11 cellular contexts compared by ENCODE assay signal in the genomic region with DNA sequence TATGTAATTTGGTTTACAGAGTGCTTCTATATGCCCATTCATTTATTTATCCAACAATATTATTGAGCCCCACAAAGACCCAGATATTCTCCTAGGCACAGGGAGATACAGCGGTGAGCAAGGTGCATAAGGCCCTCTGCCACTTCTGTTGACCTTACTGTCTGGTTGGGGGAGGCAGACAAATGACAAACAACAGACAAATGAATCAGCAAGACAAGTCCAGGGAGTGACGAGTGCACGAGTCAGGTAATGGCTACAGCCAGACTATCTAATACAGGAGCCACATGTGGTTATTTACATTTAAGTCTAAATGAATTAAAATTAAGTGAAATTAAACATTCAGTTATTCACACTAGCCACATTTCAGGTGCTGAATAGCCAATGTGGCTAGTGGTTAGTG. TPM values are rescaled to one million over a fixed set of nuclear protein-coding genes. Genes with fewer than 3 reads are reported as not detected.
DNase-seq lines count a peak whose midpoint lies in the region; ATAC-seq, FAIRE-seq and TF ChIP-seq lines count a peak whose summit lies in the region.
"Had no signal": no experiment of that assay in that cellular context is flagged by ENCODE, and none has a peak within 500 bp of the region (broad histone marks: within the 10 kb centered on the region; RNA-seq: fewer than 3 reads in every experiment).

No MANE protein-coding gene starts in this region.

- peak; percentile 46 for FAIRE-seq in RCC 7860 (lab: Jason Lieb, UNC)

- ATAC-seq in GM18498 (IDR thresholded peaks at IDR 0.05; ENCODE audit: unreplicated experiment) (peak; percentile 12), HG02763 (IDR thresholded peaks at IDR 0.05; ENCODE audit: unreplicated experiment) (peak; percentile 6), memory B cell (ENCODE audit: low read depth) (no peak), HG02678 (IDR thresholded peaks at IDR 0.05; ENCODE audit: unreplicated experiment) (no peak)

- H3K4me3 Mint-ChIP-seq in memory B cell: no peak overlapping the region

- DNase-seq in RCC 7860 (ENCODE audit: low spot score): peak; percentile 68
- DNase-seq in memory B cell (ENCODE audit: low spot score in 2 of 2): no peak
- DNase-seq in SK-N-DZ (ENCODE audit: low spot score): no peak
- DNase-seq in NK-92 treated with Interleukin-12 subunit alpha and Interleukin-12 subunit beta, amount 100 ng/mL, for 24 hours (lab: John Stamatoyannopoulos, UW): no peak
- DNase-seq in GM20000 (ENCODE audit: low spot score): no peak
- DNase-seq: NCI-H187; SJCRH30; stimulated activated CD4-positive, alpha-beta T cell treated with anti-CD3 and anti-CD28 coated beads, Interleukin-4, amount 100 ng/mL, for 24 hours had no signal

- peaks cover 49% of the 10 kb centered on the region for H3K4me1 Mint-ChIP-seq in memory B cell

- no peaks in the 10 kb centered on the region for H3K9me3 Mint-ChIP-seq in memory B cell

- H3K27me3 Mint-ChIP-seq in memory B cell: no peaks in the 10 kb centered on the region

- H3K36me3 Mint-ChIP-seq in memory B cell: no peaks in the 10 kb centered on the region

- H3K27ac Mint-ChIP-seq in memory B cell: peak overlapping the region; percentile 89

- no peak for TF ChIP-seq CTCF in GM20000 (IDR thresholded peaks at IDR 0.05; ENCODE audit: extremely low read depth, missing control alignments)

RNA-seq across cellular contexts. Expression of a gene that starts 22.0 kb away (rescaled TPM):
- 0.77 and 1.7 TPM in 2 replicates for polyA plus RNA-seq in SK-N-DZ (2014; cell fraction: cytosol; rRNA removed)
- 1.3 and 1.6 TPM in 2 replicates for polyA plus RNA-seq in SK-N-DZ (2014; cell fraction: nucleus; rRNA removed)

Comparison
In these comparisons a context has a peak if more than half of its experiments do, and no peak if none do; other contexts are left out.
1. ATAC-seq: peak in GM18498 (single experiment) and HG02763 (single experiment); none in memory B cell (single experiment) and HG02678 (single experiment).